In the genomic region with DNA sequence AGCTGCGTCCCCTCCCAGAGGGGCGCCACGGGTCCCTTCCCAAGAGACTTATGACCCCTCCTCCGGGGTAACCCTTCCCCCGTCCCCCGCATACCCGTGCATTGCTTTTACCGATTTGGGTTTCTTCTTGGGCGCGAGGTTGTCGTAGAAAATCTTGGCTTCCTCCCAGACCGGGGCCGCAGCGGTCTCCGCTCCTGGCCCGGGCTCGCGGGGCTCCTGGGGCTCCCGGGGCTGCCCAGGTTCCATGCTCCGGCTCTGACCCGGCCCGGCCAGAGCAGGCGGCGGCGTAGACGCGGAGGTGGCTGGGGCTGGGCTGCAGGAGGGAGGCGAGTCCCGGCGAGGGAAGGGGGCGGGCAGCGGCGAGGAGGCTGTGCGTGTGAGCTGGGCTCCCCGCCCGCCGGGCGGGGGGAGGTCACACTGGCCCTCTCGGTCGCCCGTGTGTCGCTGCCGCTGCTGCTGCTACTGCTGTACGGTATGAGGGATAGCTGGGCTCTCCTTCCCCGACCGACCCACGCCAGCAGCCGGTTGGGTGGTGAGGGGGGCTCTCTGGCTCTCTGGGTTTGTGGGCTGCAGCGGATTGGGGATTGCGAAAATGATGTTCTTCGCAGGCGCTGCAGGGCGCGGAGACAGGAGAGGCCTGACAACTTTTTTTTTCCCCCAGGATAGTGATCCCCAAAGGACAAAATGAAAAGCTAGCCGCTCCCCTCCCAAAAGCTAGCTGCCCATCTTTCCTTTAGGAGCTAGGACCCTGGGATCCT, we compare ENCODE assay signal across 8 cellular contexts. TPM values are rescaled to one million over a fixed set of nuclear protein-coding genes. Genes with fewer than 3 reads are reported as not detected.
DNase-seq lines count a peak whose midpoint lies in the region; TF ChIP-seq lines count a peak whose summit lies in the region.

A gene (minus strand): TSS at position 315 of the 758 bp plus-strand sequence. CDS start 69 bp downstream, at position 246.

- intact Hi-C loops in CD14-positive monocyte (cut with micrococcal nuclease) (no loop called here), cardiac septum (cut with DNase I) (no loop called here)

- H3K4me3 Mint-ChIP-seq in CD14-positive monocyte (peak within 1 kb of the TSS; percentile 72 to 89), progenitor cell of endocrine pancreas (ENCODE audit: low read depth) (peak within 1 kb of the TSS; percentile 57)
- peak within 1 kb of the TSS; percentile 48 for H3K4me3 Mint-ChIP-seq in activated naive CD4-positive, alpha-beta T cell treated with anti-CD3 and anti-CD28 coated beads, Interleukin-2, amount 10 ng/mL, durations not matched to agents 7 days and 5 days

- H3K4me1 Mint-ChIP-seq in CD14-positive monocyte (peaks cover 17% of the 10 kb centered on the region), progenitor cell of endocrine pancreas (ENCODE audit: low read depth) (no peaks in the 10 kb centered on the region)
- peaks cover 8% of the 10 kb centered on the region for H3K4me1 Mint-ChIP-seq in activated naive CD4-positive, alpha-beta T cell treated with anti-CD3 and anti-CD28 coated beads, Interleukin-2, amount 10 ng/mL, durations not matched to agents 7 days and 5 days

- TF ChIP-seq CTCF in CD14-positive monocyte (IDR thresholded peaks at IDR 0.05), result no peak
- TF ChIP-seq CTCF in progenitor cell of endocrine pancreas (IDR thresholded peaks at IDR 0.05; ENCODE audit: unreplicated experiment), result no peak

- H3K9me3 Mint-ChIP-seq in CD14-positive monocyte (peaks cover 0 to 10% (median 2%) of the 10 kb centered on the region in 7 donors), progenitor cell of endocrine pancreas (ENCODE audit: low read depth) (no peaks in the 10 kb centered on the region)
- H3K9me3 Mint-ChIP-seq in activated naive CD4-positive, alpha-beta T cell treated with anti-CD3 and anti-CD28 coated beads, Interleukin-2, amount 10 ng/mL, durations not matched to agents 7 days and 5 days, result no peaks in the 10 kb centered on the region

- DNase-seq in CD14-positive monocyte (ENCODE audit: low spot score) (no peak), HuH-7.5 (ENCODE audit: low spot score) (peak; percentile 64), cardiac septum (ENCODE audit: low spot score) (no peak), progenitor cell of endocrine pancreas (ENCODE audit: low spot score, unreplicated experiment) (no peak), NCI-H510A (lab: John Stamatoyannopoulos, UW) (no peak), inferior parietal cortex (ENCODE audit: extremely low spot score) (no peak), NCI-H2081 treated with DMSO at 0.1 percent for 48 hours (lab: John Stamatoyannopoulos, UW) (no peak)
- DNase-seq in activated naive CD4-positive, alpha-beta T cell treated with anti-CD3 and anti-CD28 coated beads, Interleukin-2, amount 10 ng/mL, durations not matched to agents 7 days and 5 days, result peak; percentile 36

- H3K27me3 Mint-ChIP-seq in CD14-positive monocyte (ENCODE audit: low read depth in 3 of 3), result peaks cover 37 to 67% (median 60%) of the 10 kb centered on the region in 3 donors
- peaks cover 72% of the 10 kb centered on the region for H3K27me3 Mint-ChIP-seq in activated naive CD4-positive, alpha-beta T cell treated with anti-CD3 and anti-CD28 coated beads, Interleukin-2, amount 10 ng/mL, durations not matched to agents 7 days and 5 days
- H3K27me3 Mint-ChIP-seq in progenitor cell of endocrine pancreas, result peaks cover 80% of the 10 kb centered on the region

- CTCF ChIA-PET in activated naive CD4-positive, alpha-beta T cell treated with anti-CD3 and anti-CD28 coated beads, Interleukin-2, amount 10 ng/mL, durations not matched to agents 7 days and 5 days (lab: Charles Lee), result interaction anchor here (0.6 to 10.3 kb wide), 17 partner anchors 9 to 70 kb away, joined by 3 to 115 read pairs (median 4); a partner anchor contains a TSS

- H3K36me3 Mint-ChIP-seq in CD14-positive monocyte, result peaks cover 0 to 6% of the 10 kb centered on the region in 2 donors
- no peaks in the 10 kb centered on the region for H3K36me3 Mint-ChIP-seq in activated naive CD4-positive, alpha-beta T cell treated with anti-CD3 and anti-CD28 coated beads, Interleukin-2, amount 10 ng/mL, durations not matched to agents 7 days and 5 days
- H3K36me3 Mint-ChIP-seq in progenitor cell of endocrine pancreas (ENCODE audit: insufficient read depth), result no peaks in the 10 kb centered on the region

- H3K27ac Mint-ChIP-seq in CD14-positive monocyte (no peak within 1 kb of the TSS), progenitor cell of endocrine pancreas (no peak within 1 kb of the TSS)
- H3K27ac Mint-ChIP-seq in activated naive CD4-positive, alpha-beta T cell treated with anti-CD3 and anti-CD28 coated beads, Interleukin-2, amount 10 ng/mL, durations not matched to agents 7 days and 5 days, result no peak within 1 kb of the TSS

RNA-seq across cellular contexts. Expression of the gene that starts here (rescaled TPM):
- polyA plus RNA-seq in CD14-positive monocyte, result not detected
- total RNA-seq in cardiac septum, result 25.0 TPM
- total RNA-seq in progenitor cell of endocrine pancreas, result not detected in 2 replicates

Comparison
In these comparisons a context has a peak if more than half of its experiments do, and no peak if none do; other contexts are left out.
1. RNA of the gene that starts here (total RNA-seq): 25.0 TPM in cardiac septum (single experiment); not detected in progenitor cell of endocrine pancreas; every median in the first group is over 10 times any median in the second.
2. DNase-seq: peak in HuH-7.5 (single experiment) and activated naive CD4-positive, alpha-beta T cell treated with anti-CD3 and anti-CD28 coated beads, Interleukin-2, amount 10 ng/mL, durations not matched to agents 7 days and 5 days (single experiment); none in CD14-positive monocyte (single experiment), cardiac septum (single experiment), progenitor cell of endocrine pancreas (single experiment), NCI-H510A (single experiment), inferior parietal cortex (single experiment) and NCI-H2081 treated with DMSO at 0.1 percent for 48 hours (single experiment).
3. Peak in every context shown above with its lines, with median percentiles within 50 percentile points of each other: H3K4me3 Mint-ChIP-seq.